ENCODE assay signal across 1 cellular context in genomic region chr2:17539993-17540812, GRCh38.
TF ChIP-seq lines count a peak whose summit lies in the region.

Gene VSNL1 (plus strand): TSS chr2:17540696. CDS start chr2:17592075, 51,379 bp downstream.

TF ChIP-seq in HepG2, 621 proteins besides CTCF, POLR2A, EP300 and RAD21 (continued from another document and continues in another):
- TF ChIP-seq AGO1 (IDR thresholded peaks at IDR 0.05; ENCODE audit: low read depth, low read length, poor library complexity, severe bottlenecking) (peak; percentile 65), STAT5B (CRISPR knock-in tag; IDR thresholded peaks at IDR 0.05) (peak; percentile 58; the same call in 1 of the 2 replicates), FOSL1 (CRISPR knock-in tag; IDR thresholded peaks at IDR 0.05; ENCODE audit: borderline replicate concordance) (no peak; the same call in 1 of the 2 replicates), ZNF800 (CRISPR knock-in tag; IDR thresholded peaks at IDR 0.05) (peak; percentile 84; the same call in 1 of the 2 replicates), REST (IDR thresholded peaks at IDR 0.05; ENCODE audit: borderline replicate concordance in 1 of 2, low read depth in 1 of 2, low read length in 2 of 2) (peak in 1 of 2 experiments; percentile 73; a peak in 2 of 4 replicates), RFX1 (IDR thresholded peaks at IDR 0.05) (no peak), ZNF3 (CRISPR knock-in tag; IDR thresholded peaks at IDR 0.05) (no peak), ZNF124 (CRISPR knock-in tag; IDR thresholded peaks at IDR 0.05) (peak; percentile 92; the same call in 1 of the 2 replicates), ZNF276 (CRISPR knock-in tag; IDR thresholded peaks at IDR 0.05; ENCODE audit: low read depth) (no peak), KLF13 (CRISPR knock-in tag; IDR thresholded peaks at IDR 0.05) (no peak; the same call in 1 of the 2 replicates), ZNF761 (CRISPR knock-in tag; conservative IDR thresholded peaks at IDR 0.05) (peak; percentile 61), WIZ (CRISPR knock-in tag; IDR thresholded peaks at IDR 0.05) (peak; percentile 26; the same call in 1 of the 2 replicates), ZNF709 (CRISPR knock-in tag; IDR thresholded peaks at IDR 0.05) (no peak; the same call in 1 of the 2 replicates), ZBTB34 (CRISPR knock-in tag; IDR thresholded peaks at IDR 0.05) (peak; percentile 92), NR2F2 (IDR thresholded peaks at IDR 0.05; ENCODE audit: borderline replicate concordance, low read depth) (0 out of 2 replicates have a peak, but pooled peaks have one; percentile 0), STAT6 (CRISPR knock-in tag; IDR thresholded peaks at IDR 0.05; ENCODE audit: borderline replicate concordance) (peak; percentile 74), ZNF777 (CRISPR knock-in tag; IDR thresholded peaks at IDR 0.05) (peak; percentile 69), SRF (IDR thresholded peaks at IDR 0.05; ENCODE audit: low read depth, low read length) (no peak), ZNF430 (CRISPR knock-in tag; IDR thresholded peaks at IDR 0.05) (peak; percentile 83), ZNF354B (CRISPR knock-in tag; IDR thresholded peaks at IDR 0.05) (peak; percentile 93; the same call in 1 of the 2 replicates), SMAD3 (CRISPR knock-in tag; IDR thresholded peaks at IDR 0.05) (no peak; the same call in 1 of the 2 replicates), ZBTB14 (CRISPR knock-in tag; IDR thresholded peaks at IDR 0.05) (peak; percentile 85), GLI4 (CRISPR knock-in tag; IDR thresholded peaks at IDR 0.05; ENCODE audit: borderline replicate concordance) (no peak; the same call in 1 of the 2 replicates), NCOA2 (CRISPR knock-in tag; IDR thresholded peaks at IDR 0.05) (0 out of 2 replicates have a peak, but pooled peaks have one; percentile 44), NFYC (CRISPR knock-in tag; IDR thresholded peaks at IDR 0.05) (0 out of 2 replicates have a peak, but pooled peaks have one; percentile 29), ZNF180 (CRISPR knock-in tag; IDR thresholded peaks at IDR 0.05; ENCODE audit: borderline replicate concordance, low read depth) (no peak), MAZ (IDR thresholded peaks at IDR 0.05; ENCODE audit: borderline replicate concordance, low read depth, low read length) (peak; percentile 99), MAZ (CRISPR knock-in tag; IDR thresholded peaks at IDR 0.05; ENCODE audit: low read depth) (peak; percentile 94), ZNF335 (CRISPR knock-in tag; IDR thresholded peaks at IDR 0.05) (peak; percentile 74; the same call in 1 of the 2 replicates), BRD4 (CRISPR knock-in tag; IDR thresholded peaks at IDR 0.05) (peak; percentile 23; the same call in 1 of the 2 replicates), ZNF30 (CRISPR knock-in tag; IDR thresholded peaks at IDR 0.05) (no peak), CERS6 (CRISPR knock-in tag; IDR thresholded peaks at IDR 0.05) (no peak; the same call in 1 of the 2 replicates), RXRA (CRISPR knock-in tag; IDR thresholded peaks at IDR 0.05) (peak; percentile 79), ZNF496 (CRISPR knock-in tag; IDR thresholded peaks at IDR 0.05; ENCODE audit: insufficient replicate concordance) (no peak), ZFX (CRISPR knock-in tag; IDR thresholded peaks at IDR 0.05; ENCODE audit: low read depth) (peak; percentile 87), REPIN1 (CRISPR knock-in tag; IDR thresholded peaks at IDR 0.05; ENCODE audit: borderline replicate concordance, low read depth) (peak; percentile 93), ZNF484 (CRISPR knock-in tag; IDR thresholded peaks at IDR 0.05; ENCODE audit: borderline replicate concordance, low read depth) (no peak), DRAP1 (CRISPR knock-in tag; IDR thresholded peaks at IDR 0.05) (peak; percentile 81), TSC22D2 (CRISPR knock-in tag; IDR thresholded peaks at IDR 0.05; ENCODE audit: borderline replicate concordance) (no peak), THAP7 (CRISPR knock-in tag; IDR thresholded peaks at IDR 0.05) (no peak), ZNF703 (CRISPR knock-in tag; IDR thresholded peaks at IDR 0.05; ENCODE audit: borderline replicate concordance) (no peak), ZBTB21 (CRISPR knock-in tag; IDR thresholded peaks at IDR 0.05) (no peak; the same call in 1 of the 2 replicates), HMGXB4 (CRISPR knock-in tag; IDR thresholded peaks at IDR 0.05; ENCODE audit: borderline replicate concordance in 1 of 2, low read depth in 1 of 2) (peak; percentile 45 to 68; a peak in 2 of 4 replicates), ZFP82 (CRISPR knock-in tag; IDR thresholded peaks at IDR 0.05; ENCODE audit: borderline replicate concordance) (0 out of 2 replicates have a peak, but pooled peaks have one; percentile 13), KDM5B (CRISPR knock-in tag; IDR thresholded peaks at IDR 0.05; ENCODE audit: borderline replicate concordance) (peak; percentile 87), RELA (CRISPR knock-in tag; IDR thresholded peaks at IDR 0.05) (no peak), AGO2 (optimal IDR thresholded peaks at IDR 0.05; ENCODE audit: low read depth, low read length) (peak; percentile 81), AHR (CRISPR knock-in tag; IDR thresholded peaks at IDR 0.05) (0 out of 2 replicates have a peak, but pooled peaks have one; percentile 47), NR2C2 (CRISPR knock-in tag; IDR thresholded peaks at IDR 0.05; ENCODE audit: borderline replicate concordance) (peak; percentile 46), ZNF234 (CRISPR knock-in tag; conservative IDR thresholded peaks at IDR 0.05) (peak; percentile 52; the same call in 1 of the 2 replicates)
